Comparison of ENCODE assay signal across 7 cellular contexts in the genomic region with DNA sequence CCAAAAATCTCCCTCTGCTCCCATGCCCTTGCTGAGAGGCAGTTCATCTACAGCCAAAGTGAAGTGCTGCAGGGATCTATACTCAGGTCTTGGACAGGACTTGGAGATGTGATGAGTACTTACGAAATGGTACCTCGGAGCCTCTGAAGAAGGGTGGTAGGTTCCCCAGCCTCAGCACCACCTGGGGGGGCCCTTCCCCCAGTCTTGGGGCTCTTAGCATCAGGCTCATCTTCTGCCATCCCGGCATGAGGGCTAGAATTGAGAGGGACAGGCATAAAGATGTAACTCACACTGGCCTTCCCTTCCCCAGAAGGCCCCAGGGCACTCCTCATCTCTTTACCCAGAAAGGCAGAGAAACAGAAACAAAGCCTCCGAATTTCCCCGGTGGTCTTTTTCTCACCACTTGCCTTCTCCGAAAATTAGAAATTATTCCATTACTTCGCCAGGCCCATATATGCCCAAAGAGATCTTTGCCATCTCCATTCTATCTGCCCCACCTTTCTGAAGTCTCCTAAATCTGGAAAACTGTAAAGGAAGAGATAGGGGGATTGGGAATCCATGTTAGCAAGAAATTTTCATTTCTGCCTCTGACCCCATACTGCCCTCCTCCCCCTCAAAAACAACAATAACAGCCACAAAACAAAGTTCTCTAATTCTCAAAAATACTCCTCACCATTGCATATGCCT. TPM values are rescaled to one million over a fixed set of nuclear protein-coding genes. Genes with fewer than 3 reads are reported as not detected.
DNase-seq lines count a peak whose midpoint lies in the region.

No MANE protein-coding gene starts in this region.

- H3K27ac ChIP-seq in KOPT-K1 (ENCODE audit: low read depth, low read length, poor library complexity, severe bottlenecking) (peak overlapping the region; percentile 90), adipose tissue (ENCODE audit: low read depth, low read length) (peak overlapping the region; percentile 49), layer of hippocampus (ENCODE audit: low read depth, low read length) (peak overlapping the region; percentile 92), substantia nigra (ENCODE audit: low read depth, low read length, poor library complexity, severe bottlenecking) (peak overlapping the region; percentile 90)

- H3K36me3 ChIP-seq in KOPT-K1 (ENCODE audit: insufficient read depth, low read length), result peaks cover 37% of the 10 kb centered on the region

- 43 to 54% (median 53%) methylated on average over 7 of the region's 7 CpGs for WGBS in adipose tissue, 3 donors

- H3K9me3 ChIP-seq in KOPT-K1 (ENCODE audit: insufficient read depth, low read length, poor library complexity, severe bottlenecking), result peaks cover 6% of the 10 kb centered on the region

- peak in 1 of 49 donors; percentile 7 for DNase-seq in substantia nigra (lab: John Stamatoyannopoulos, UW)
- DNase-seq in GDM1 (lab: John Stamatoyannopoulos, UW), result no peak
- DNase-seq in dedifferentiated amniotic fluid mesenchymal stem cell (ENCODE audit: extremely low spot score), result no peak
- DNase-seq in DMS53 (lab: John Stamatoyannopoulos, UW), result no peak

- H3K27me3 ChIP-seq in layer of hippocampus (ENCODE audit: control insufficient read depth, insufficient read depth, low read length), result no peaks in the 10 kb centered on the region

RNA-seq across cellular contexts. Expression of a gene that starts 0.8 kb away (rescaled TPM):
- polyA plus RNA-seq in adipose tissue, result 10 to 100 TPM in 2 of 3 donors, 1 to 10 TPM in 1; 5.7 to 20.2 (median 16.9) TPM

RNA-seq across cellular contexts. Expression of a gene that starts 19.0 kb away (rescaled TPM):
- polyA plus RNA-seq in adipose tissue, result 10 to 100 TPM; 24.5 to 55.2 (median 46.7) TPM

RNA-seq across cellular contexts. Expression of a gene that starts 26.3 kb away (rescaled TPM):
- polyA plus RNA-seq in adipose tissue, result 100 to 1,000 TPM in 2 of 3 donors, 10 to 100 TPM in 1; 36.3 to 141 (median 141) TPM

RNA-seq across cellular contexts. Expression of a gene that starts 53.1 kb away (rescaled TPM):
- 100 to 1,000 TPM; 145 to 348 (median 335) TPM for polyA plus RNA-seq in adipose tissue
